In the genomic region with DNA sequence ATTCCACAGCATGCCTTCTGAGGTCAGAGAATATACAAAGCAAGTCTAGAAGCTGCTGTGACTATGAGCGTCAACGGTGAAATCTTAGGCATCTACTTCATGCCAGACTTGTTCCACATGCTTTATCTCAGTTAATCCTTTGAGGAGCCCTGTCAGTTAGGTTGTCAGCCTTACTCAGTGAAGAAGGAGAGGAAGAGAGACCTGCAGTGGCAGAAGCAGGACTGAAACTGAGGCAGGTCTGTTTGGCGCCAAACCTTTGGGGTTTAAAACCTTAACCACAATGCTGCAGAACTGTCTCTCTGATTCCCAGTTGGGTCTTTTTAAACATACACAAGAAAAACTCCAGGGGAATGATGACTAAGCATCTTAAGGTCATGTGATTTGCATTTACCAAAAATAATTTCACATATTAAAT, we compare ENCODE assay signal across 22 cellular contexts.
A peak's percentile ranks its signal among the peaks of the same experiment; 100 is the strongest.
DNase-seq lines count a peak whose midpoint lies in the region; ATAC-seq, FAIRE-seq and TF ChIP-seq lines count a peak whose summit lies in the region.
"Had no signal": no experiment of that assay in that cellular context is flagged by ENCODE, and none has a peak within 500 bp of the region (broad histone marks: within the 10 kb centered on the region; RNA-seq: fewer than 3 reads in every experiment).

No MANE protein-coding gene starts in this region.

- CTCF ChIA-PET in activated CD4-positive, alpha-beta T cell treated with anti-CD3 and anti-CD28 coated beads for 36 hours (lab: Charles Lee), result no interaction called here
- CTCF ChIA-PET in IMR-90 (lab: Yijun Ruan, JAX) (no interaction called here), A673 (lab: Charles Lee) (no interaction called here)

- no peak overlapping the region for H3K4ac ChIP-seq in IMR-90 (ENCODE audit: low read depth, low read length)

- H3K4me1 Mint-ChIP-seq in activated CD4-positive, alpha-beta T cell treated with anti-CD3 and anti-CD28 coated beads, Interleukin-2, amount 10 ng/mL, durations not matched to agents 24 days and 14 days, result peaks cover 29% of the 10 kb centered on the region
- peaks cover 7% of the 10 kb centered on the region for H3K4me1 Mint-ChIP-seq in activated CD4-positive, alpha-beta T cell treated with anti-CD3 and anti-CD28 coated beads for 36 hours
- H3K4me1 Mint-ChIP-seq in activated naive CD8-positive, alpha-beta T cell treated with anti-CD3 and anti-CD28 coated beads for 36 hours, result peaks cover 24% of the 10 kb centered on the region
- H3K4me1 Mint-ChIP-seq: B cell had no signal

- no peak overlapping the region for H4K5ac ChIP-seq in IMR-90 (ENCODE audit: low read depth, low read length)

- no peak overlapping the region for H3K18ac ChIP-seq in IMR-90 (ENCODE audit: low read depth, low read length)

- H2BK20ac ChIP-seq in IMR-90 (ENCODE audit: low read depth, low read length), result no peak overlapping the region

- H3K9me1 ChIP-seq in IMR-90 (ENCODE audit: insufficient read depth, low read length), result peaks cover 2% of the 10 kb centered on the region
- no peaks in the 10 kb centered on the region for H3K9me1 ChIP-seq in keratinocyte (ENCODE audit: control insufficient read depth, extremely low read depth, insufficient read depth, low read length)

- H4K20me1 ChIP-seq in IMR-90 (ENCODE audit: insufficient read depth, low read length), result no peaks in the 10 kb centered on the region
- H4K20me1 ChIP-seq in keratinocyte (ENCODE audit: control insufficient read depth, extremely low read depth, insufficient read depth, low read length), result no peaks in the 10 kb centered on the region

- H3K9me3 ChIP-seq in IMR-90 (ENCODE audit: control insufficient read depth, insufficient read depth, low read length) (peaks cover 9% of the 10 kb centered on the region), keratinocyte (ENCODE audit: control insufficient read depth, low read depth, low read length) (no peaks in the 10 kb centered on the region), A673 (ENCODE audit: low read depth, low read length, poor library complexity, severe bottlenecking) (peaks cover 6% of the 10 kb centered on the region)
- H3K9me3 ChIP-seq: upper lobe of right lung had no signal

- no peak for TF ChIP-seq RAD21 in IMR-90 (IDR thresholded peaks at IDR 0.05; ENCODE audit: low read length)

- intact Hi-C loops in activated CD4-positive, alpha-beta T cell treated with anti-CD3 and anti-CD28 coated beads, Interleukin-2, amount 10 ng/mL, durations not matched to agents 24 days and 14 days (cut with micrococcal nuclease), result loop anchor here (5.0 kb wide), 1 partner anchor 40 kb away; no protein-coding TSS in a partner anchor
- intact Hi-C loops in activated CD4-positive, alpha-beta T cell treated with anti-CD3 and anti-CD28 coated beads for 36 hours (cut with DNase I, micrococcal nuclease), result no loop called here
- intact Hi-C loops in IMR-90 (cut with micrococcal nuclease), result no loop called here
- intact Hi-C loops in A673 (cut with micrococcal nuclease; ENCODE audit: unreplicated experiment), result no loop called here

- no peak overlapping the region for H2AK9ac ChIP-seq in IMR-90 (replicated peaks; ENCODE audit: low read depth, low read length, poor library complexity)

- H4K91ac ChIP-seq in IMR-90 (ENCODE audit: insufficient read depth, low read depth, low read length), result no peak overlapping the region

- no peak for ATAC-seq in activated CD4-positive, alpha-beta T cell treated with anti-CD3 and anti-CD28 coated beads for 36 hours
- no peak for ATAC-seq in IMR-90 (ENCODE audit: low read depth)
- ATAC-seq: left colon; naive thymus-derived CD4-positive, alpha-beta T cell; T-helper 17 cell; upper lobe of right lung had no signal

- DNase-seq in activated CD4-positive, alpha-beta T cell treated with anti-CD3 and anti-CD28 coated beads, Interleukin-2, amount 10 ng/mL, durations not matched to agents 24 days and 14 days, result peak; percentile 68
- no peak for DNase-seq in activated CD4-positive, alpha-beta T cell treated with anti-CD3 and anti-CD28 coated beads for 36 hours
- DNase-seq in IMR-90 (peak; percentile 28), keratinocyte (ENCODE audit: low read depth, low spot score) (no peak), NCI-H1417 treated with DMSO at 0.1 percent for 48 hours (lab: John Stamatoyannopoulos, UW) (no peak), A673 (ENCODE audit: low spot score) (no peak), NCI-H82 (lab: John Stamatoyannopoulos, UW) (no peak)
- DNase-seq in activated naive CD8-positive, alpha-beta T cell treated with anti-CD3 and anti-CD28 coated beads for 36 hours, result peak; percentile 21
- DNase-seq: cortex of kidney; KBM-7; left colon; naive thymus-derived CD4-positive, alpha-beta T cell; NCI-H1930; NCI-H69; SJCRH30; T-helper 17 cell; upper lobe of right lung had no signal

- in situ Hi-C loops in IMR-90 (cut with MboI; ENCODE audit: low sequenced_read_pairs), result no loop called here

- no peak overlapping the region for H2BK5ac ChIP-seq in IMR-90 (ENCODE audit: low read depth, low read length, poor library complexity, severe bottlenecking)

- H3K23ac ChIP-seq in IMR-90 (ENCODE audit: low read depth, low read length), result no peak overlapping the region

- WGBS in IMR-90 (ENCODE audit: extremely low coverage in 2 of 2, insufficient read length in 1 of 2), 2 experiments, result no CpG with 5 or more reads among the region's 3 CpGs

- no TSS peak for BruUV-seq in IMR-90 (replicated peaks; lab: Mats Ljungman, UMichigan)
- no TSS peak for BruUV-seq in A673 (replicated peaks; lab: Mats Ljungman, UMichigan)

- H3K27ac ChIP-seq in IMR-90 (ENCODE audit: insufficient read depth, low read length), result no peak overlapping the region
- no peak overlapping the region for H3K27ac ChIP-seq in keratinocyte (ENCODE audit: control insufficient read depth, insufficient read depth, low read length)
- H3K27ac ChIP-seq in A673 (ENCODE audit: low read depth, low read length, poor library complexity, severe bottlenecking), result no peak overlapping the region
- H3K27ac ChIP-seq: breast epithelium, SJCRH30, upper lobe of right lung had no signal

- H3K27ac Mint-ChIP-seq in activated CD4-positive, alpha-beta T cell treated with anti-CD3 and anti-CD28 coated beads, Interleukin-2, amount 10 ng/mL, durations not matched to agents 24 days and 14 days, result peak overlapping the region; percentile 58
- no peak overlapping the region for H3K27ac Mint-ChIP-seq in activated CD4-positive, alpha-beta T cell treated with anti-CD3 and anti-CD28 coated beads for 36 hours
- peak overlapping the region; percentile 50 for H3K27ac Mint-ChIP-seq in activated naive CD8-positive, alpha-beta T cell treated with anti-CD3 and anti-CD28 coated beads for 36 hours
- H3K27ac Mint-ChIP-seq: activated naive CD8-positive, alpha-beta T cell; B cell; T-helper 17 cell had no signal

- no peaks in the 10 kb centered on the region for H3K79me2 ChIP-seq in keratinocyte (ENCODE audit: control insufficient read depth, insufficient read depth, low read length)

- H3K14ac ChIP-seq in IMR-90 (replicated peaks; ENCODE audit: low read depth, low read length), result no peak overlapping the region

- no peak overlapping the region for H2BK15ac ChIP-seq in IMR-90 (ENCODE audit: low read depth, low read length)

- H3K36me3 ChIP-seq in IMR-90 (ENCODE audit: control insufficient read depth, insufficient read depth, low read length) (no peaks in the 10 kb centered on the region), keratinocyte (ENCODE audit: control insufficient read depth in 2 of 2, extremely low read depth in 1 of 2, insufficient read depth in 2 of 2, low read length in 2 of 2) (no peaks in the 10 kb centered on the region), A673 (ENCODE audit: insufficient read depth, low read length, poor library complexity, severe bottlenecking) (no peaks in the 10 kb centered on the region)
- H3K36me3 ChIP-seq: breast epithelium, HAP-1, SJCRH30, upper lobe of right lung had no signal

- no peak overlapping the region for H2BK120ac ChIP-seq in IMR-90 (ENCODE audit: low read depth, low read length)

- H4K8ac ChIP-seq in IMR-90 (ENCODE audit: low read depth in 2 of 2, low read length in 2 of 2), result no peak overlapping the region

- no peaks in the 10 kb centered on the region for H3K9me3 Mint-ChIP-seq in activated CD4-positive, alpha-beta T cell treated with anti-CD3 and anti-CD28 coated beads, Interleukin-2, amount 10 ng/mL, durations not matched to agents 24 days and 14 days
- H3K9me3 Mint-ChIP-seq in activated CD4-positive, alpha-beta T cell treated with anti-CD3 and anti-CD28 coated beads for 36 hours (ENCODE audit: low read depth), result peaks cover 12% of the 10 kb centered on the region
- peaks cover 17% of the 10 kb centered on the region for H3K9me3 Mint-ChIP-seq in activated naive CD8-positive, alpha-beta T cell treated with anti-CD3 and anti-CD28 coated beads for 36 hours

- FAIRE-seq in keratinocyte (lab: Jason Lieb, UNC), result peak; percentile 26
- FAIRE-seq: GM12891 had no signal

- no peaks in the 10 kb centered on the region for H3K27me3 Mint-ChIP-seq in activated CD4-positive, alpha-beta T cell treated with anti-CD3 and anti-CD28 coated beads, Interleukin-2, amount 10 ng/mL, durations not matched to agents 24 days and 14 days
- no peaks in the 10 kb centered on the region for H3K27me3 Mint-ChIP-seq in activated CD4-positive, alpha-beta T cell treated with anti-CD3 and anti-CD28 coated beads for 36 hours
- no peaks in the 10 kb centered on the region for H3K27me3 Mint-ChIP-seq in activated naive CD8-positive, alpha-beta T cell treated with anti-CD3 and anti-CD28 coated beads for 36 hours
- H3K27me3 Mint-ChIP-seq: activated naive CD8-positive, alpha-beta T cell; T-helper 17 cell had no signal

- H3K4me3 Mint-ChIP-seq in activated CD4-positive, alpha-beta T cell treated with anti-CD3 and anti-CD28 coated beads, Interleukin-2, amount 10 ng/mL, durations not matched to agents 24 days and 14 days, result peak overlapping the region; percentile 36
- no peak overlapping the region for H3K4me3 Mint-ChIP-seq in activated CD4-positive, alpha-beta T cell treated with anti-CD3 and anti-CD28 coated beads for 36 hours
- H3K4me3 Mint-ChIP-seq in activated naive CD8-positive, alpha-beta T cell treated with anti-CD3 and anti-CD28 coated beads for 36 hours, result no peak overlapping the region
- H3K4me3 Mint-ChIP-seq: activated naive CD8-positive, alpha-beta T cell; B cell; T-helper 17 cell had no signal

- H3K4me3 ChIP-seq in IMR-90 (ENCODE audit: insufficient read depth, low read depth, low read length), result no peak overlapping the region
- no peak overlapping the region for H3K4me3 ChIP-seq in keratinocyte (ENCODE audit: control insufficient read depth in 2 of 3, extremely low read depth in 1 of 3, insufficient read depth in 2 of 3, low read depth in 1 of 3, low read length in 3 of 3)
- no peak overlapping the region for H3K4me3 ChIP-seq in A673 (ENCODE audit: low read depth, low read length, poor library complexity, severe bottlenecking)
- H3K4me3 ChIP-seq: breast epithelium, HAP-1, SJCRH30, upper lobe of right lung had no signal

- H3K27me3 ChIP-seq in IMR-90 (ENCODE audit: control insufficient read depth, insufficient read depth, low read length) (no peaks in the 10 kb centered on the region), keratinocyte (ENCODE audit: control insufficient read depth, extremely low read depth, insufficient read depth, low read length) (no peaks in the 10 kb centered on the region), A673 (replicated peaks; ENCODE audit: insufficient read depth, low read depth, low read length, poor library complexity) (no peaks in the 10 kb centered on the region)
- H3K27me3 ChIP-seq: breast epithelium, SJCRH30, upper lobe of right lung had no signal

- H2AFZ ChIP-seq in IMR-90 (replicated peaks; ENCODE audit: low read length, poor library complexity) (no peak overlapping the region), keratinocyte (ENCODE audit: control insufficient read depth, low read length) (no peak overlapping the region)

- no peak overlapping the region for H2AK5ac ChIP-seq in IMR-90 (ENCODE audit: low read depth, low read length)

- H3K4me1 ChIP-seq in IMR-90 (ENCODE audit: control insufficient read depth, insufficient read depth, low read length) (no peaks in the 10 kb centered on the region), keratinocyte (ENCODE audit: control insufficient read depth, extremely low read depth, insufficient read depth, low read length) (no peaks in the 10 kb centered on the region), A673 (ENCODE audit: insufficient read depth, low read length, poor library complexity, severe bottlenecking) (no peaks in the 10 kb centered on the region)
- H3K4me1 ChIP-seq: breast epithelium, SJCRH30, upper lobe of right lung had no signal

- no peak overlapping the region for H3K56ac ChIP-seq in IMR-90 (ENCODE audit: extremely low read depth, insufficient read depth, low read length)

- H3K9ac ChIP-seq in IMR-90 (ENCODE audit: low read depth, low read length) (no peak overlapping the region), keratinocyte (ENCODE audit: control insufficient read depth, extremely low read depth, insufficient read depth, low read length) (no peak overlapping the region)

- POLR2A ChIA-PET in activated CD4-positive, alpha-beta T cell treated with anti-CD3 and anti-CD28 coated beads for 36 hours (lab: Charles Lee), result no interaction called here
- POLR2A ChIA-PET in IMR-90 (lab: Charles Lee; ENCODE audit: unreplicated experiment) (no interaction called here), A673 (lab: Charles Lee; ENCODE audit: low non-redundant PET) (no interaction called here)

- no peak for TF ChIP-seq POLR2A in IMR-90 (IDR thresholded peaks at IDR 0.05; ENCODE audit: low read depth, low read length)

- H3K4me2 ChIP-seq in IMR-90 (ENCODE audit: low read depth, low read length) (no peak overlapping the region), keratinocyte (ENCODE audit: control insufficient read depth, extremely low read depth, insufficient read depth, low read depth, low read length) (no peak overlapping the region)

- TF ChIP-seq CTCF in IMR-90 (conservative IDR thresholded peaks at IDR 0.05; ENCODE audit: low read depth, low read length) (no peak), keratinocyte (optimal IDR thresholded peaks at IDR 0.05 in 1 of 3, IDR thresholded peaks at IDR 0.05 in 1 of 3, conservative IDR thresholded peaks at IDR 0.05 in 1 of 3; ENCODE audit: extremely low read depth in 1 of 3, insufficient read depth in 2 of 3, low read length in 3 of 3) (no peak), A673 (conservative IDR thresholded peaks at IDR 0.05; ENCODE audit: low read depth, low read length) (no peak)

- no peaks in the 10 kb centered on the region for H3K79me1 ChIP-seq in IMR-90 (ENCODE audit: low read depth in 1 of 2, low read length in 2 of 2)

- peaks cover 5% of the 10 kb centered on the region for H3K36me3 Mint-ChIP-seq in activated CD4-positive, alpha-beta T cell treated with anti-CD3 and anti-CD28 coated beads, Interleukin-2, amount 10 ng/mL, durations not matched to agents 24 days and 14 days (ENCODE audit: low read depth)
- peaks cover 2% of the 10 kb centered on the region for H3K36me3 Mint-ChIP-seq in activated CD4-positive, alpha-beta T cell treated with anti-CD3 and anti-CD28 coated beads for 36 hours (ENCODE audit: low read depth)
- H3K36me3 Mint-ChIP-seq in activated naive CD8-positive, alpha-beta T cell treated with anti-CD3 and anti-CD28 coated beads for 36 hours, result peaks cover 11% of the 10 kb centered on the region

- dilution Hi-C loops in IMR-90 (cut with HindIII; ENCODE audit: low sequenced_read_pairs, unreplicated experiment), result no loop called here
- dilution Hi-C loops in keratinocyte (cut with MboI; ENCODE audit: extremely low pct_ligation_motif_present, low sequenced_read_pairs), result no loop called here

Comparison
In these comparisons a context has a peak if more than half of its experiments do, and no peak if none do; other contexts are left out.
1. DNase-seq: peak in activated CD4-positive, alpha-beta T cell treated with anti-CD3 and anti-CD28 coated beads, Interleukin-2, amount 10 ng/mL, durations not matched to agents 24 days and 14 days (single experiment), IMR-90 (single experiment) and activated naive CD8-positive, alpha-beta T cell treated with anti-CD3 and anti-CD28 coated beads for 36 hours (single experiment); none in activated CD4-positive, alpha-beta T cell treated with anti-CD3 and anti-CD28 coated beads for 36 hours (single experiment), keratinocyte (single experiment), NCI-H1417 treated with DMSO at 0.1 percent for 48 hours (single experiment), A673 (single experiment) and NCI-H82 (single experiment).